ENCODE assay signal across 29 cellular contexts in genomic region chr5:140420665-140421361, GRCh38. TPM values are rescaled to one million over a fixed set of nuclear protein-coding genes. Genes with fewer than 3 reads are reported as not detected.
A peak's percentile ranks its signal among the peaks of the same experiment; 100 is the strongest.
DNase-seq lines count a peak whose midpoint lies in the region; ATAC-seq, FAIRE-seq and TF ChIP-seq lines count a peak whose summit lies in the region.
"Had no signal": no experiment of that assay in that cellular context is flagged by ENCODE, and none has a peak within 500 bp of the region (broad histone marks: within the 10 kb centered on the region; RNA-seq: fewer than 3 reads in every experiment).

No MANE protein-coding gene starts in this region.

- H3K9ac ChIP-seq in GM12878 (ENCODE audit: control insufficient read depth, insufficient read depth, low read length): no peak overlapping the region
- H3K9ac ChIP-seq: BLaER1, neural progenitor cell had no signal

- intact Hi-C loops in GM12878 (cut with micrococcal nuclease; ENCODE audit: unreplicated experiment): no loop called here

- in situ Hi-C loops in GM12878 (cut with MboI): loop anchor here (25.0 kb wide), 1 partner anchor 1191 kb away; the partner anchor contains the start of gene DIAPH1

- H3K36me3 Mint-ChIP-seq in activated T-cell treated with anti-CD3 and anti-CD28 coated beads, Interleukin-2, amount 50 U/mL, for 4 hours (ENCODE audit: insufficient read depth): peaks cover 22% of the 10 kb centered on the region
- H3K36me3 Mint-ChIP-seq in GM23338 (ENCODE audit: low read depth): peaks cover 15% of the 10 kb centered on the region; the same call in 2 of the 3 replicates
- H3K36me3 Mint-ChIP-seq in stimulated activated memory B cell treated with anti-CD40 and anti-IgM and Interleukin-4, amounts not matched to agents 10 μg/mL and 1 μg/mL and 100 μg/mL, for 72 hours: peaks cover 35% of the 10 kb centered on the region

- peak; percentile 86 for ATAC-seq in activated T-cell treated with anti-CD3 and anti-CD28 coated beads, Interleukin-2, amount 50 U/mL, for 4 hours
- ATAC-seq in GM23338 (no peak), GM12878 (no peak), GM18502 (IDR thresholded peaks at IDR 0.05; ENCODE audit: poor library complexity, unreplicated experiment) (no peak)
- no peak for ATAC-seq in stimulated activated memory B cell treated with anti-CD40 and anti-IgM and Interleukin-4, amounts not matched to agents 10 μg/mL and 1 μg/mL and 100 μg/mL, for 72 hours
- ATAC-seq: HCT116, mucosa of descending colon had no signal

- TF ChIP-seq CTCF in GM23338 (conservative IDR thresholded peaks at IDR 0.05; ENCODE audit: low read depth in 2 of 2) (no peak), GM12878 (IDR thresholded peaks at IDR 0.05 in 2 of 3, conservative IDR thresholded peaks at IDR 0.05 in 1 of 3; ENCODE audit: control insufficient read depth in 2 of 3, extremely low read depth in 1 of 3, insufficient read depth in 1 of 3, low read depth in 3 of 3, low read length in 3 of 3) (no peak)

- no peak overlapping the region for H2AFZ ChIP-seq in GM23338
- H2AFZ ChIP-seq in GM12878 (ENCODE audit: control insufficient read depth, low read depth, low read length): no peak overlapping the region
- H2AFZ ChIP-seq: neural progenitor cell had no signal

- H3K4me1 ChIP-seq in GM23338 (ENCODE audit: insufficient read depth) (0 out of 2 replicates have a peak, but pooled peaks cover 4% of the 10 kb centered on the region), GM12878 (ENCODE audit: control insufficient read depth, insufficient read depth, low read length) (no peaks in the 10 kb centered on the region)
- H3K4me1 ChIP-seq: BLaER1, neural progenitor cell had no signal

- 92% methylated on average over 4 of the region's 5 CpGs for WGBS in GM12878 (ENCODE audit: insufficient coverage, insufficient replicate concordance, low lambda C conversion rate, missing lambda C conversion rate)

- no TSS peak for BruUV-seq in GM12878 (replicated peaks; lab: Mats Ljungman, UMichigan)

- peak overlapping the region; percentile 10; the same call in 1 of the 2 replicates for H3K27ac Mint-ChIP-seq in GM23338
- peak overlapping the region; percentile 44 for H3K27ac Mint-ChIP-seq in stimulated activated memory B cell treated with anti-CD40 and anti-IgM and Interleukin-4, amounts not matched to agents 10 μg/mL and 1 μg/mL and 100 μg/mL, for 72 hours
- H3K27ac Mint-ChIP-seq: neural progenitor cell had no signal

- TF ChIP-seq POLR2A in GM12878 (IDR thresholded peaks at IDR 0.05; ENCODE audit: low read depth, low read length): no peak

- H3K9me2 ChIP-seq in GM23338 (ENCODE audit: insufficient read depth): no peaks in the 10 kb centered on the region

- H3K4me3 Mint-ChIP-seq in activated T-cell treated with anti-CD3 and anti-CD28 coated beads, Interleukin-2, amount 50 U/mL, for 4 hours: peak overlapping the region; percentile 31
- no peak overlapping the region for H3K4me3 Mint-ChIP-seq in GM23338
- no peak overlapping the region for H3K4me3 Mint-ChIP-seq in stimulated activated memory B cell treated with anti-CD40 and anti-IgM and Interleukin-4, amounts not matched to agents 10 μg/mL and 1 μg/mL and 100 μg/mL, for 72 hours
- H3K4me3 Mint-ChIP-seq: neural progenitor cell had no signal

- DNase-seq in activated T-cell treated with anti-CD3 and anti-CD28 coated beads, Interleukin-2, amount 50 U/mL, for 4 hours: no peak
- DNase-seq in activated T-cell treated with anti-CD3 and anti-CD28 coated beads, Interleukin-2, amount 50 U/mL, for 1 hour: no peak
- DNase-seq in GM23338 (ENCODE audit: low spot score) (no peak), GM12878 (ENCODE audit: low read depth, low spot score) (no peak), COLO668 (lab: John Stamatoyannopoulos, UW; ENCODE audit: unreplicated experiment) (no peak)
- DNase-seq in activated CD8-positive, alpha-beta memory T cell treated with anti-CD3 and anti-CD28 coated beads, Interleukin-2, amount 50 U/mL, for 48 hours: no peak
- DNase-seq: ACHN; activated CD4-positive, alpha-beta T cell treated with anti-CD3 and anti-CD28 coated beads for 48 hours; activated CD8-positive, alpha-beta memory T cell treated with anti-CD3 and anti-CD28 coated beads, Interleukin-2, amount 50 U/mL, for 4 hours; central memory CD4-positive, alpha-beta T cell; dermis blood vessel endothelial cell; kidney; mucosa of descending colon; NCI-H1694 treated with DMSO at 0.1 percent for 48 hours; NCI-H2171 treated with DMSO at 0.1 percent for 48 hours; NCI-H524; posterior cingulate gyrus; substantia nigra; upper lobe of right lung had no signal

- peaks cover 64% of the 10 kb centered on the region for H4K20me1 ChIP-seq in GM23338 (replicated peaks; ENCODE audit: insufficient read depth)
- no peaks in the 10 kb centered on the region; the same call in 1 of the 2 replicates for H4K20me1 ChIP-seq in GM12878 (ENCODE audit: control insufficient read depth, insufficient read depth)

- POLR2A ChIA-PET in GM12878 (lab: Charles Lee): no interaction called here

- CTCF ChIA-PET in GM12878 (lab: Yijun Ruan, JAX): interaction anchor here (1.2 kb wide), 1 partner anchor 9 kb away, joined by 5 read pairs; no protein-coding TSS in a partner anchor

- H3K79me2 ChIP-seq in GM23338 (replicated peaks; ENCODE audit: insufficient read depth): peaks cover 98% of the 10 kb centered on the region
- peaks cover 79% of the 10 kb centered on the region for H3K79me2 ChIP-seq in GM12878 (ENCODE audit: control insufficient read depth, insufficient read depth, low read length)

- H3K4me3 ChIP-seq in GM23338 (no peak overlapping the region), GM12878 (no peak overlapping the region)
- H3K4me3 ChIP-seq: BLaER1, mucosa of descending colon, neural progenitor cell, upper lobe of right lung had no signal

- peaks cover 65% of the 10 kb centered on the region for H3K4me1 Mint-ChIP-seq in activated T-cell treated with anti-CD3 and anti-CD28 coated beads, Interleukin-2, amount 50 U/mL, for 4 hours (ENCODE audit: low read depth)
- H3K4me1 Mint-ChIP-seq in GM23338: peaks cover 17% of the 10 kb centered on the region
- H3K4me1 Mint-ChIP-seq in stimulated activated memory B cell treated with anti-CD40 and anti-IgM and Interleukin-4, amounts not matched to agents 10 μg/mL and 1 μg/mL and 100 μg/mL, for 72 hours: peaks cover 50% of the 10 kb centered on the region
- H3K4me1 Mint-ChIP-seq: neural progenitor cell had no signal

- H3K27me3 ChIP-seq in GM23338 (ENCODE audit: insufficient read depth) (no peaks in the 10 kb centered on the region), GM12878 (replicated peaks in 1 of 2; ENCODE audit: control insufficient read depth in 2 of 2, insufficient read depth in 2 of 2, low read length in 1 of 2) (no peaks in the 10 kb centered on the region)
- H3K27me3 ChIP-seq: BLaER1, neural progenitor cell, upper lobe of right lung had no signal

- SMC1A ChIA-PET in GM12878 (lab: Charles Lee; ENCODE audit: uncharacterized antibody, unreplicated experiment): interaction anchor here (1.0 to 1.3 kb wide), 2 partner anchors 20 to 77 kb away, joined by 3 to 4 read pairs; partner anchors contain the start of gene ANKHD1

- H3K27ac ChIP-seq in GM23338 (ENCODE audit: low read depth) (no peak overlapping the region), GM12878 (ENCODE audit: control insufficient read depth, insufficient read depth) (no peak overlapping the region)
- H3K27ac ChIP-seq: BLaER1, HL-60, neural progenitor cell, upper lobe of right lung had no signal

- no peak for TF ChIP-seq EP300 in GM12878 (IDR thresholded peaks at IDR 0.05; ENCODE audit: borderline replicate concordance in 1 of 2, control insufficient read depth in 1 of 2, low read depth in 2 of 2, low read length in 2 of 2)

- no peak for TF ChIP-seq RAD21 in GM12878 (IDR thresholded peaks at IDR 0.05; ENCODE audit: insufficient read depth, low read depth, low read length)

- H3K9me3 Mint-ChIP-seq in activated T-cell treated with anti-CD3 and anti-CD28 coated beads, Interleukin-2, amount 50 U/mL, for 4 hours: no peaks in the 10 kb centered on the region
- H3K9me3 Mint-ChIP-seq in GM23338: peaks cover 3% of the 10 kb centered on the region; the same call in 1 of the 3 replicates
- no peaks in the 10 kb centered on the region for H3K9me3 Mint-ChIP-seq in stimulated activated memory B cell treated with anti-CD40 and anti-IgM and Interleukin-4, amounts not matched to agents 10 μg/mL and 1 μg/mL and 100 μg/mL, for 72 hours
- H3K9me3 Mint-ChIP-seq: activated naive CD4-positive, alpha-beta T cell treated with anti-CD3 and anti-CD28 coated beads, Interleukin-2, amount 50 U/mL, for 72 hours had no signal

- H3K36me3 ChIP-seq in GM23338 (ENCODE audit: insufficient read depth): no peaks in the 10 kb centered on the region
- H3K36me3 ChIP-seq in GM12878 (ENCODE audit: control insufficient read depth in 2 of 2, insufficient read depth in 2 of 2, low read length in 1 of 2): peaks cover 0 to 12% of the 10 kb centered on the region in 2 experiments; a peak in 3 of 4 replicates
- H3K36me3 ChIP-seq: neural progenitor cell, upper lobe of right lung had no signal

- RAD21 ChIA-PET in GM12878 (lab: Charles Lee; ENCODE audit: unreplicated experiment): interaction anchor here (0.6 to 0.8 kb wide), 2 partner anchors 25 to 45 kb away, joined by 3 to 5 read pairs; no protein-coding TSS in a partner anchor

- H3K9me3 ChIP-seq in GM12878 (replicated peaks; ENCODE audit: control insufficient read depth, insufficient read depth, low read length): no peaks in the 10 kb centered on the region; the same call in 2 of the 3 replicates
- H3K9me3 ChIP-seq: mucosa of descending colon, upper lobe of right lung had no signal

- H3K4me2 ChIP-seq in GM23338 (no peak overlapping the region), GM12878 (ENCODE audit: control insufficient read depth, insufficient read depth) (no peak overlapping the region)
- H3K4me2 ChIP-seq: BLaER1, neural progenitor cell had no signal

- H3K27me3 Mint-ChIP-seq in activated T-cell treated with anti-CD3 and anti-CD28 coated beads, Interleukin-2, amount 50 U/mL, for 4 hours (ENCODE audit: low read depth): no peaks in the 10 kb centered on the region
- peaks cover 4% of the 10 kb centered on the region for H3K27me3 Mint-ChIP-seq in GM23338 (ENCODE audit: insufficient read depth, low read depth, poor library complexity)
- H3K27me3 Mint-ChIP-seq in stimulated activated memory B cell treated with anti-CD40 and anti-IgM and Interleukin-4, amounts not matched to agents 10 μg/mL and 1 μg/mL and 100 μg/mL, for 72 hours: no peaks in the 10 kb centered on the region

- no peaks in the 10 kb centered on the region for H3F3A ChIP-seq in GM23338 (replicated peaks; ENCODE audit: low read depth)

- FAIRE-seq in GM12878 (lab: Jason Lieb, UNC): no peak
- FAIRE-seq: D721Med, endothelial cell of umbilical vein, kidney, RCC 7860 had no signal

RNA-seq across cellular contexts. Expression of gene ANKHD1, which starts 19.2 kb away (rescaled TPM):
- total RNA-seq in activated T-cell treated with anti-CD3 and anti-CD28 coated beads, Interleukin-2, amount 50 U/mL, for 4 hours: 100 to 1,000 TPM in 1 of 3 donors, 10 to 100 TPM in 2; 88.6 to 102 (median 95.1) TPM
- 119 and 123 TPM in 2 replicates for total RNA-seq in GM23338 (2014; rRNA removed; shearing (Covaris generic))
- 58.6 and 73.0 TPM in 2 replicates for polyA plus RNA-seq in GM23338 (2016; fragmentation: Nextera tagmentation; extraction: Ambion mirVana)
- 409 and 411 TPM in 2 replicates for total RNA-seq in GM12878 (2013; cell fraction: nucleolus; rRNA removed)
- total RNA-seq in GM12878 (2014; rRNA removed): 56.3 and 59.9 TPM in 2 replicates
- total RNA-seq in GM12878 (2014; rRNA removed; fragmentation: Illumina TruSeq; extraction: Trizol): 60.2 and 61.5 TPM in 2 replicates
- 85.6 and 87.1 TPM in 2 replicates for total RNA-seq in GM12878 (2021)
- polyA plus RNA-seq in GM12878 (2011; ENCODE audit: low read depth): 61.7 TPM
- 86.7 and 96.8 TPM in 2 replicates for polyA plus RNA-seq in GM12878 (2011; rRNA removed)
- polyA plus RNA-seq in GM12878 (2011; cell fraction: cytosol; rRNA removed): 51.8 and 60.4 TPM in 2 replicates
- 90.0 and 107 TPM in 2 replicates for polyA plus RNA-seq in GM12878 (2011; cell fraction: nucleus; rRNA removed)
- polyA plus RNA-seq in GM12878 (2012): 65.7 and 75.6 TPM in 2 replicates
- 84.7 and 95.6 TPM in 2 replicates for polyA plus RNA-seq in GM12878 (2014; fragmentation: Illumina TruSeq; extraction: Trizol)
- polyA plus RNA-seq in GM12878 (2014; fragmentation: Nextera tagmentation; extraction: Ambion mirVana): 10 to 100 TPM; 31.6 to 36.3 TPM
- polyA plus RNA-seq in GM12878 (2014; rRNA removed): 69.3 and 72.5 TPM in 2 replicates
- 10 to 100 TPM; 76.1 to 76.7 TPM for polyA plus RNA-seq in GM12878 (2016; fragmentation: Nextera tagmentation; extraction: Ambion mirVana)
- 119 and 180 TPM in 2 replicates for polyA minus RNA-seq in GM12878 (2011; rRNA and poly(A)+ RNA removed)
- polyA minus RNA-seq in GM12878 (2011; cell fraction: cytosol; rRNA and poly(A)+ RNA removed): 34.9 and 50.0 TPM in 2 replicates
- 56.9 and 116 TPM in 2 replicates for polyA minus RNA-seq in GM12878 (2011; cell fraction: nucleus; rRNA and poly(A)+ RNA removed)

Comparison
In these comparisons a context has a peak if more than half of its experiments do, and no peak if none do; other contexts are left out.
1. ATAC-seq: peak in activated T-cell treated with anti-CD3 and anti-CD28 coated beads, Interleukin-2, amount 50 U/mL, for 4 hours (2 of 2); none in GM23338 (single experiment), GM12878 (single experiment), stimulated activated memory B cell treated with anti-CD40 and anti-IgM and Interleukin-4, amounts not matched to agents 10 μg/mL and 1 μg/mL and 100 μg/mL, for 72 hours (single experiment) and GM18502 (single experiment).